Comparison of ENCODE assay signal across 8 cellular contexts in the genomic region with DNA sequence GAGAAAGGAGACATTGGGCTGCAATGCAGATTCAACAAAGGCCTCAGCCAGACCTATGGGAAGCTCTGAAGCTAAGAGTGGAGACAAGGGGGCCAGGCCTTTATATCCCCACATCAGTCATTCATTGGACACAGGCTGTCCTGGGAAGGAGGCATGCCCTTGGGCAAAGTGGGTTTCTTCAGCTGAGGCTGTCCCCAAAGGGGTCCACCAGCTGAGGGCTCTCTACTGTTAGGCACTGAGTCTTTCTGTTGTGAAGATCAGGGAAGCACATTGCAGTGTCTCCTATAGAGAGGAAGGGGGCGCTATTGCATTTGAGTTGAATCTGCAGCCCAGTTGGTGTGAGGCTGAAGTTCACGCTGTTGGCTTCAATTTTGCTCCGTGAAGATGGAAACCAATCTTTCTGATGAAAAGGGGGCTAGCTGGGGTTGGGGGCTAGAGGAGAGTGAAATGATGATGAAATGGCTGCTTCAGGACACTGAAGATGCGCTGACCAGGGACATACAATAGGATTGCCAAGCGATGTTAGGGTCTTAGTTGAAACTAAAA. TPM values are rescaled to one million over a fixed set of nuclear protein-coding genes. Genes with fewer than 3 reads are reported as not detected.
DNase-seq lines count a peak whose midpoint lies in the region; ATAC-seq, FAIRE-seq and TF ChIP-seq lines count a peak whose summit lies in the region.

No MANE protein-coding gene starts in this region.

- H3K36me3 Mint-ChIP-seq in T-helper 2 cell treated with Interferon-gamma antibody and Interleukin-4, amounts not matched to agents 5 μg/mL and 100 μg/mL, for 36 hours (ENCODE audit: low read depth): no peaks in the 10 kb centered on the region
- no peaks in the 10 kb centered on the region for H3K36me3 Mint-ChIP-seq in stimulated activated memory B cell treated with anti-CD40 and anti-IgM and Interleukin-4, amounts not matched to agents 10 μg/mL and 1 μg/mL and 100 μg/mL, for 72 hours

- H3K4me3 ChIP-seq in bronchial epithelial cell (ENCODE audit: low read depth, low read length): no peak overlapping the region

- no peak overlapping the region for H3K4me3 Mint-ChIP-seq in T-helper 2 cell treated with Interferon-gamma antibody and Interleukin-4, amounts not matched to agents 5 μg/mL and 100 μg/mL, for 36 hours
- H3K4me3 Mint-ChIP-seq in stimulated activated memory B cell treated with anti-CD40 and anti-IgM and Interleukin-4, amounts not matched to agents 10 μg/mL and 1 μg/mL and 100 μg/mL, for 72 hours: no peak overlapping the region

- no peaks in the 10 kb centered on the region for H3K27me3 ChIP-seq in bronchial epithelial cell (ENCODE audit: control insufficient read depth, insufficient read depth, low read length)

- peaks cover 8% of the 10 kb centered on the region for H3K4me1 Mint-ChIP-seq in T-helper 2 cell treated with Interferon-gamma antibody and Interleukin-4, amounts not matched to agents 5 μg/mL and 100 μg/mL, for 36 hours (ENCODE audit: low read depth)
- peaks cover 7% of the 10 kb centered on the region for H3K4me1 Mint-ChIP-seq in stimulated activated memory B cell treated with anti-CD40 and anti-IgM and Interleukin-4, amounts not matched to agents 10 μg/mL and 1 μg/mL and 100 μg/mL, for 72 hours

- FAIRE-seq in bronchial epithelial cell (lab: Jason Lieb, UNC): no peak

- H3K27ac Mint-ChIP-seq in T-helper 2 cell treated with Interferon-gamma antibody and Interleukin-4, amounts not matched to agents 5 μg/mL and 100 μg/mL, for 36 hours: peak overlapping the region; percentile 46
- H3K27ac Mint-ChIP-seq in stimulated activated memory B cell treated with anti-CD40 and anti-IgM and Interleukin-4, amounts not matched to agents 10 μg/mL and 1 μg/mL and 100 μg/mL, for 72 hours: peak overlapping the region; percentile 31

- no peaks in the 10 kb centered on the region for H3K27me3 Mint-ChIP-seq in T-helper 2 cell treated with Interferon-gamma antibody and Interleukin-4, amounts not matched to agents 5 μg/mL and 100 μg/mL, for 36 hours (ENCODE audit: low read depth)
- no peaks in the 10 kb centered on the region for H3K27me3 Mint-ChIP-seq in stimulated activated memory B cell treated with anti-CD40 and anti-IgM and Interleukin-4, amounts not matched to agents 10 μg/mL and 1 μg/mL and 100 μg/mL, for 72 hours

- peak; percentile 78 for TF ChIP-seq CTCF in bronchial epithelial cell (IDR thresholded peaks at IDR 0.05; ENCODE audit: insufficient read depth, low read length, severe bottlenecking)

- H3K9me3 Mint-ChIP-seq in T-helper 2 cell treated with Interferon-gamma antibody and Interleukin-4, amounts not matched to agents 5 μg/mL and 100 μg/mL, for 36 hours: no peaks in the 10 kb centered on the region
- no peaks in the 10 kb centered on the region for H3K9me3 Mint-ChIP-seq in stimulated activated memory B cell treated with anti-CD40 and anti-IgM and Interleukin-4, amounts not matched to agents 10 μg/mL and 1 μg/mL and 100 μg/mL, for 72 hours

- peak in 5 of 6 experiments; percentile 14 to 69 (median 33) for DNase-seq in stimulated activated naive CD4-positive, alpha-beta T cell (lab: John Stamatoyannopoulos, UW)
- no peak for DNase-seq in stimulated activated naive CD4-positive, alpha-beta T cell treated with Interleukin-2 at 50 U/mL for 16 hours (lab: John Stamatoyannopoulos, UW)
- DNase-seq in NCI-H1694 (lab: John Stamatoyannopoulos, UW): peak; percentile 69
- peak; percentile 13 for DNase-seq in T-helper 2 cell treated with Interferon-gamma antibody and Interleukin-4, amounts not matched to agents 5 μg/mL and 100 μg/mL, for 36 hours (ENCODE audit: low spot score)
- peak; percentile 44 for DNase-seq in bronchial epithelial cell (ENCODE audit: low read depth)
- DNase-seq in kidney glomerular epithelial cell (lab: John Stamatoyannopoulos, UW): peak; percentile 43

- no peaks in the 10 kb centered on the region for H3K36me3 ChIP-seq in bronchial epithelial cell (ENCODE audit: control insufficient read depth, insufficient read depth, low read length)

- ATAC-seq in HG02642 (IDR thresholded peaks at IDR 0.05; ENCODE audit: poor library complexity, unreplicated experiment): peak; percentile 73
- ATAC-seq in stimulated activated memory B cell treated with anti-CD40 and anti-IgM and Interleukin-4, amounts not matched to agents 10 μg/mL and 1 μg/mL and 100 μg/mL, for 72 hours: peak; percentile 77

RNA-seq across cellular contexts. Expression of gene SLC25A5, which starts 48.0 kb away (rescaled TPM):
- total RNA-seq in bronchial epithelial cell: 486 and 551 TPM in 2 replicates

RNA-seq across cellular contexts. Expression of gene STEEP1, which starts 49.0 kb away (rescaled TPM):
- 48.9 and 55.5 TPM in 2 replicates for total RNA-seq in bronchial epithelial cell

RNA-seq across cellular contexts. Expression of gene UBE2A, which starts 58.1 kb away (rescaled TPM):
- 18.4 and 23.7 TPM in 2 replicates for total RNA-seq in bronchial epithelial cell
